8 cellular contexts compared by ENCODE assay signal in the genomic region with DNA sequence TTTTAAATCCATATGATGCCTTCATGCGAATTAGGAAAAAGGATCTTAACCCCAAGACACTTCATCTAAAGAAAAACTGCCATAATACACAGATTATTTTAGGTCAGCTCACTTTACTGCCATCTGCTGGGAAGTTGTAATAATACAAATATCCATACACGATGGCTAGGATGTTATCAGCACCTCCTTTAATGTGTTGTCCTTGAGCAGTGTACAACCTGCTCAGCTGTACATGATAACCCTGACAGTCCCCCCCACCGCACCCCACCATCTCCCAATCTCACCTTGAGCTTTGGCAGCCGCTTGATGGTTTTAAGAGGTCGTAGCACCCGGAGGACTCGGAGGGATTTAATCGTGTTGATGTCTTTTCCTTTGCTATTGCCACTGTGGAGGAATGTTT.
DNase-seq lines count a peak whose midpoint lies in the region; ATAC-seq and TF ChIP-seq lines count a peak whose summit lies in the region.

No MANE protein-coding gene starts in this region.

- H4K20me1 ChIP-seq in SU-DHL-6 (ENCODE audit: low read depth, low read length), result no peaks in the 10 kb centered on the region

- H3K36me3 ChIP-seq in SU-DHL-6 (ENCODE audit: low read length), result no peaks in the 10 kb centered on the region
- no peaks in the 10 kb centered on the region for H3K36me3 ChIP-seq in prostate gland

- H3K79me2 ChIP-seq in SU-DHL-6 (ENCODE audit: insufficient read depth, low read length), result no peaks in the 10 kb centered on the region

- H3K27me3 ChIP-seq in SU-DHL-6 (ENCODE audit: low read length), result no peaks in the 10 kb centered on the region
- H3K27me3 ChIP-seq in prostate gland (replicated peaks; ENCODE audit: insufficient read depth), result no peaks in the 10 kb centered on the region

- intact Hi-C loops in prostate gland (cut with DNase I), result loop anchor here (2.0 to 5.0 kb wide), 2 partner anchors 110 to 284 kb away; a partner anchor contains a TSS

- TF ChIP-seq CTCF in SU-DHL-6 (IDR thresholded peaks at IDR 0.05; ENCODE audit: insufficient read depth, low read length, poor library complexity, severe bottlenecking) (peak; percentile 31), prostate gland (IDR thresholded peaks at IDR 0.05) (peak in 3 of 4 experiments; percentile 54 to 77 (median 75))

- no peak overlapping the region for H3K9ac ChIP-seq in SU-DHL-6 (ENCODE audit: low read length)

- H3K4me1 ChIP-seq in prostate gland (replicated peaks), result no peaks in the 10 kb centered on the region

- no peak overlapping the region for H2AFZ ChIP-seq in SU-DHL-6 (ENCODE audit: low read depth, low read length, severe bottlenecking)

- WGBS in prostate gland, result 59% methylated on average over 8 of the region's 8 CpGs

- no peak overlapping the region for H3K4me3 ChIP-seq in SU-DHL-6 (ENCODE audit: insufficient read depth, low read length, poor library complexity, severe bottlenecking)
- no peak overlapping the region for H3K4me3 ChIP-seq in prostate gland

- DNase-seq in Daoy (ENCODE audit: low read depth) (peak; percentile 33), HuH-7.5 (ENCODE audit: low spot score) (peak; percentile 66), fibroblast of the conjunctiva (ENCODE audit: low read depth) (peak; percentile 38), prostate gland (ENCODE audit: low spot score) (no peak), putamen (ENCODE audit: low spot score) (no peak)
- DNase-seq in stimulated activated CD4-positive, alpha-beta T cell treated with anti-CD3 and anti-CD28 coated beads, Interleukin-12 subunit alpha, Interleukin-12 subunit beta, amount 100 ng/mL, for 4 hours, result no peak

- no peaks in the 10 kb centered on the region for H3F3A ChIP-seq in SU-DHL-6 (ENCODE audit: insufficient read depth)

- no peak overlapping the region for H3K27ac ChIP-seq in SU-DHL-6 (ENCODE audit: low read depth, low read length)
- no peak overlapping the region for H3K27ac ChIP-seq in prostate gland

- no peak overlapping the region for H3K4me2 ChIP-seq in SU-DHL-6 (ENCODE audit: low read depth, low read length, poor library complexity, severe bottlenecking)

- no peak for TF ChIP-seq POLR2A in prostate gland (IDR thresholded peaks at IDR 0.05)

- no peak for ATAC-seq in HG03354 (IDR thresholded peaks at IDR 0.05; ENCODE audit: poor library complexity, severe bottlenecking, unreplicated experiment)

- H3K9me3 ChIP-seq in SU-DHL-6 (ENCODE audit: insufficient read depth, low read length), result no peaks in the 10 kb centered on the region
- H3K9me3 ChIP-seq in prostate gland, result no peaks in the 10 kb centered on the region

- H3K9me2 ChIP-seq in SU-DHL-6 (replicated peaks; ENCODE audit: insufficient read depth, low read length), result no peaks in the 10 kb centered on the region

Comparison
In these comparisons a context has a peak if more than half of its experiments do, and no peak if none do; other contexts are left out.
1. DNase-seq: peak in Daoy (single experiment), HuH-7.5 (single experiment) and fibroblast of the conjunctiva (single experiment); none in prostate gland (single experiment), putamen (single experiment) and stimulated activated CD4-positive, alpha-beta T cell treated with anti-CD3 and anti-CD28 coated beads, Interleukin-12 subunit alpha, Interleukin-12 subunit beta, amount 100 ng/mL, for 4 hours (single experiment).